In genomic region chr1:36503159-36503558, GRCh38 we compare ENCODE assay signal across 12 cellular contexts. TPM values are rescaled to one million over a fixed set of nuclear protein-coding genes. Genes with fewer than 3 reads are reported as not detected.
"Had no signal": no experiment of that assay in that cellular context is flagged by ENCODE, and none has a peak within 500 bp of the region (broad histone marks: within the 10 kb centered on the region; RNA-seq: fewer than 3 reads in every experiment).

No MANE protein-coding gene starts in this region.

- DNase-seq: GM23248, GOT3, H7, H9, HCEC 1CT, HFFc6 had no signal

- H2AFZ ChIP-seq: GM23248, GM23338 had no signal

- H3K9ac ChIP-seq: GM23248 had no signal

- H3K4me2 ChIP-seq: GM23338 had no signal

- H3K4me3 ChIP-seq: GM23248, GM23338, HAP-1 had no signal

- ATAC-seq: GM23338, HCT116 had no signal

- H3K36me3 ChIP-seq: HAP-1 had no signal

- FAIRE-seq: H1, H54 had no signal

- H3K27ac ChIP-seq: GM23248 had no signal

- H3K9me3 ChIP-seq: HAP-1 had no signal

- H3K4me1 ChIP-seq: HAP-1 had no signal

RNA-seq across cellular contexts. Expression of gene CSF3R, which starts 20.4 kb away (rescaled TPM):
- total RNA-seq: GM23248, GM23338, H1, H4, H9, HFFc6 had no signal
- polyA plus RNA-seq: GM23248, GM23338, H1 had no signal
